ENCODE assay signal across 19 cellular contexts in genomic region chr3:62084558-62084957, GRCh38.
DNase-seq lines count a peak whose midpoint lies in the region; ATAC-seq and TF ChIP-seq lines count a peak whose summit lies in the region.
"Had no signal": no experiment of that assay in that cellular context is flagged by ENCODE, and none has a peak within 500 bp of the region (broad histone marks: within the 10 kb centered on the region; RNA-seq: fewer than 3 reads in every experiment).

No MANE protein-coding gene starts in this region.

- no peaks in the 10 kb centered on the region for H3K9me3 ChIP-seq in left ventricle myocardium inferior (replicated peaks)
- H3K9me3 ChIP-seq: esophagus muscularis mucosa had no signal

- no peaks in the 10 kb centered on the region for H3K36me3 ChIP-seq in left ventricle myocardium inferior
- H3K36me3 ChIP-seq: esophagus muscularis mucosa had no signal

- DNase-seq in EL (peak; percentile 2), M059J (ENCODE audit: low read depth) (peak; percentile 66), astrocyte of the spinal cord (ENCODE audit: low read depth, low spot score) (peak; percentile 9), pons (ENCODE audit: low spot score) (peak; percentile 8), left ventricle myocardium inferior (no peak), NK-92 (lab: John Stamatoyannopoulos, UW; ENCODE audit: unreplicated experiment) (no peak)
- DNase-seq: activated CD4-positive, alpha-beta T cell treated with anti-CD3 and anti-CD28 coated beads, Interleukin-2, amount 10 ng/mL, durations not matched to agents 24 days and 14 days; activated T-cell treated with anti-CD3 and anti-CD28 coated beads, Interleukin-2, amount 50 U/mL, for 72 hours; NCI-H2227 treated with DMSO at 0.1 percent for 48 hours; stimulated activated naive CD4-positive, alpha-beta T cell; T-helper 9 cell had no signal

- ATAC-seq in HG03439 (IDR thresholded peaks at IDR 0.05; ENCODE audit: unreplicated experiment): no peak
- ATAC-seq: activated T-cell treated with anti-CD3 and anti-CD28 coated beads, Interleukin-2, amount 50 U/mL, for 72 hours; Right ventricle myocardium inferior; sciatic nerve had no signal

- in situ Hi-C loops in astrocyte of the spinal cord (cut with HindIII; ENCODE audit: low sequenced_read_pairs): no loop called here

- no peak for TF ChIP-seq CTCF in astrocyte of the spinal cord (IDR thresholded peaks at IDR 0.05; ENCODE audit: low read depth, low read length)
- no peak for TF ChIP-seq CTCF in left ventricle myocardium inferior (IDR thresholded peaks at IDR 0.05; ENCODE audit: borderline replicate concordance)

- no peak overlapping the region for H3K27ac ChIP-seq in left ventricle myocardium inferior (replicated peaks)
- H3K27ac ChIP-seq: BLaER1 treated with 17β-estradiol and CSF1 and Interleukin-3, amounts not matched to agents 10 nM and 100 nM; coronary artery; esophagus muscularis mucosa; hepatocyte had no signal

- H3K4me3 ChIP-seq in astrocyte of the spinal cord (ENCODE audit: low read depth, low read length): no peak overlapping the region
- H3K4me3 ChIP-seq in left ventricle myocardium inferior: no peak overlapping the region
- H3K4me3 ChIP-seq: BLaER1 treated with 17β-estradiol and CSF1 and Interleukin-3, amounts not matched to agents 10 nM and 100 nM; coronary artery; esophagus muscularis mucosa; hepatocyte; lung had no signal

- intact Hi-C loops in left ventricle myocardium inferior (cut with micrococcal nuclease): no loop called here

- H3K4me1 ChIP-seq in left ventricle myocardium inferior: peaks cover 19% of the 10 kb centered on the region

- H3K27me3 ChIP-seq in left ventricle myocardium inferior (ENCODE audit: low read depth): no peaks in the 10 kb centered on the region
- H3K27me3 ChIP-seq: BLaER1 treated with 17β-estradiol and CSF1 and Interleukin-3, amounts not matched to agents 10 nM and 100 nM; esophagus muscularis mucosa; hepatocyte had no signal

Comparison
In these comparisons a context has a peak if more than half of its experiments do, and no peak if none do; other contexts are left out.
1. DNase-seq: peak in EL (single experiment), M059J (single experiment), astrocyte of the spinal cord (single experiment) and pons (single experiment); none in left ventricle myocardium inferior (single experiment) and NK-92 (single experiment).